Comparison of ENCODE assay signal across 17 cellular contexts in genomic region chrX:54483946-54484345, GRCh38. TPM values are rescaled to one million over a fixed set of nuclear protein-coding genes. Genes with fewer than 3 reads are reported as not detected.
DNase-seq lines count a peak whose midpoint lies in the region; ATAC-seq, FAIRE-seq and TF ChIP-seq lines count a peak whose summit lies in the region.
"Had no signal": no experiment of that assay in that cellular context is flagged by ENCODE, and none has a peak within 500 bp of the region (broad histone marks: within the 10 kb centered on the region; RNA-seq: fewer than 3 reads in every experiment).

No MANE protein-coding gene starts in this region.

- H3K79me2 ChIP-seq in GM23338 (replicated peaks; ENCODE audit: insufficient read depth) = peaks cover 34% of the 10 kb centered on the region
- H3K79me2 ChIP-seq in astrocyte (ENCODE audit: insufficient read depth, low read length) = peaks cover 17% of the 10 kb centered on the region

- WGBS in sigmoid colon, 2 donors = 33 to 68% methylated on average over 9 of the region's 9 CpGs

- no peaks in the 10 kb centered on the region for H3K9me3 ChIP-seq in astrocyte (ENCODE audit: insufficient read depth, low read depth, low read length)
- no peaks in the 10 kb centered on the region for H3K9me3 ChIP-seq in sigmoid colon
- H3K9me3 ChIP-seq: colonic mucosa had no signal

- H3K27ac Mint-ChIP-seq in GM23338 = peak overlapping the region; percentile 79
- no peak overlapping the region for H3K27ac Mint-ChIP-seq in astrocyte (ENCODE audit: unreplicated experiment)
- H3K27ac Mint-ChIP-seq: activated T-helper 17 cell treated with anti-CD3 and anti-CD28 coated beads, Interleukin-2, amount 50 U/mL, for 72 hours; progenitor cell of endocrine pancreas had no signal

- H3K4me3 Mint-ChIP-seq in GM23338 (peak overlapping the region; percentile 54), astrocyte (ENCODE audit: unreplicated experiment) (peak overlapping the region; percentile 45)
- H3K4me3 Mint-ChIP-seq: activated T-helper 17 cell treated with anti-CD3 and anti-CD28 coated beads, Interleukin-2, amount 50 U/mL, for 72 hours had no signal

- peaks cover 33% of the 10 kb centered on the region for H3K4me1 ChIP-seq in GM23338 (ENCODE audit: insufficient read depth)
- H3K4me1 ChIP-seq in astrocyte (ENCODE audit: insufficient read depth, low read length) = peaks cover 8% of the 10 kb centered on the region
- H3K4me1 ChIP-seq in sigmoid colon = peaks cover 0 to 29% (median 20%) of the 10 kb centered on the region in 4 donors
- H3K4me1 ChIP-seq: colonic mucosa had no signal

- H3K9ac ChIP-seq in astrocyte (ENCODE audit: low read length) = no peak overlapping the region

- no peak for TF ChIP-seq CTCF in GM23338 (conservative IDR thresholded peaks at IDR 0.05; ENCODE audit: low read depth in 2 of 2)
- TF ChIP-seq CTCF in astrocyte (IDR thresholded peaks at IDR 0.05; ENCODE audit: insufficient read depth, low read depth, low read length) = no peak
- TF ChIP-seq CTCF in sigmoid colon (IDR thresholded peaks at IDR 0.05) = no peak

- ATAC-seq in GM23338 (no peak), GM21619 (IDR thresholded peaks at IDR 0.05; ENCODE audit: unreplicated experiment) (no peak)
- ATAC-seq: activated T-helper 17 cell treated with anti-CD3 and anti-CD28 coated beads, Interleukin-2, amount 50 U/mL, for 72 hours had no signal

- H3K27me3 Mint-ChIP-seq in GM23338 (ENCODE audit: insufficient read depth, low read depth, poor library complexity) (peaks cover 13% of the 10 kb centered on the region), astrocyte (ENCODE audit: low read depth, unreplicated experiment) (no peaks in the 10 kb centered on the region)
- H3K27me3 Mint-ChIP-seq: activated T-helper 17 cell treated with anti-CD3 and anti-CD28 coated beads, Interleukin-2, amount 50 U/mL, for 72 hours; progenitor cell of endocrine pancreas had no signal

- H3K36me3 Mint-ChIP-seq in GM23338 (ENCODE audit: low read depth) (no peaks in the 10 kb centered on the region), astrocyte (ENCODE audit: low read depth, unreplicated experiment) (no peaks in the 10 kb centered on the region)

- no peak for TF ChIP-seq EP300 in sigmoid colon (IDR thresholded peaks at IDR 0.05)

- H3K9me2 ChIP-seq in GM23338 (ENCODE audit: insufficient read depth) = no peaks in the 10 kb centered on the region

- peak overlapping the region; percentile 28; the same call in 1 of the 2 replicates for H3K4me3 ChIP-seq in GM23338
- no peak overlapping the region for H3K4me3 ChIP-seq in astrocyte (ENCODE audit: insufficient read depth, low read depth, low read length)
- H3K4me3 ChIP-seq in sigmoid colon = no peak overlapping the region

- H3F3A ChIP-seq in GM23338 (replicated peaks; ENCODE audit: low read depth) = no peaks in the 10 kb centered on the region

- intact Hi-C loops in sigmoid colon (cut with DNase I) = loop anchor here (5.0 kb wide), 1 partner anchor 48 kb away; the partner anchor contains the start of gene GNL3L

- peak overlapping the region; percentile 26; the same call in 1 of the 2 replicates for H3K27ac ChIP-seq in GM23338 (ENCODE audit: low read depth)
- no peak overlapping the region for H3K27ac ChIP-seq in astrocyte (ENCODE audit: low read depth, low read length)
- H3K27ac ChIP-seq in sigmoid colon = peak overlapping the region; percentile 66 to 74 (median 70)

- H3K27me3 ChIP-seq in GM23338 (ENCODE audit: insufficient read depth) (no peaks in the 10 kb centered on the region), astrocyte (ENCODE audit: insufficient read depth, low read length) (no peaks in the 10 kb centered on the region), sigmoid colon (no peaks in the 10 kb centered on the region)
- H3K27me3 ChIP-seq: colonic mucosa had no signal

- peak overlapping the region; percentile 69; the same call in 1 of the 2 replicates for H3K4me2 ChIP-seq in GM23338
- H3K4me2 ChIP-seq in astrocyte (ENCODE audit: low read length) = no peak overlapping the region

- peak; percentile 78 for FAIRE-seq in astrocyte (lab: Jason Lieb, UNC)
- no peak for FAIRE-seq in frontal cortex (lab: Jason Lieb, UNC)

- H2AFZ ChIP-seq in GM23338 (no peak overlapping the region), astrocyte (ENCODE audit: low read depth, low read length) (no peak overlapping the region)

- no peak for TF ChIP-seq POLR2A in sigmoid colon (IDR thresholded peaks at IDR 0.05)

- H3K9me3 Mint-ChIP-seq in GM23338 (no peaks in the 10 kb centered on the region), astrocyte (ENCODE audit: unreplicated experiment) (no peaks in the 10 kb centered on the region)
- H3K9me3 Mint-ChIP-seq: activated T-helper 17 cell treated with anti-CD3 and anti-CD28 coated beads, Interleukin-2, amount 50 U/mL, for 72 hours had no signal

- DNase-seq in GM23338 (ENCODE audit: low spot score) (no peak), astrocyte (ENCODE audit: low read depth) (no peak), medulla oblongata (ENCODE audit: extremely low spot score) (peak; percentile 5), sigmoid colon (no peak), frontal cortex (ENCODE audit: low spot score in 2 of 2) (no peak), NCI-H2171 (lab: John Stamatoyannopoulos, UW) (no peak), NCI-H2196 treated with DMSO at 0.1 percent for 48 hours (lab: John Stamatoyannopoulos, UW; ENCODE audit: unreplicated experiment) (no peak)
- DNase-seq: GOT3; Kasumi-1; NCI-H1436 treated with DMSO at 0.1 percent for 48 hours; NCI-H226; stimulated activated CD4-positive, alpha-beta T cell treated with anti-CD3 and anti-CD28 coated beads, Interleukin-15, amount 100 ng/mL, for 24 hours had no signal

- H3K36me3 ChIP-seq in GM23338 (ENCODE audit: insufficient read depth) (no peaks in the 10 kb centered on the region), astrocyte (ENCODE audit: insufficient read depth, low read length) (no peaks in the 10 kb centered on the region), sigmoid colon (no peaks in the 10 kb centered on the region)
- H3K36me3 ChIP-seq: colonic mucosa had no signal

- H3K4me1 Mint-ChIP-seq in GM23338 = peaks cover 55% of the 10 kb centered on the region
- peaks cover 21% of the 10 kb centered on the region for H3K4me1 Mint-ChIP-seq in astrocyte (ENCODE audit: low read depth, unreplicated experiment)
- H3K4me1 Mint-ChIP-seq: activated T-helper 17 cell treated with anti-CD3 and anti-CD28 coated beads, Interleukin-2, amount 50 U/mL, for 72 hours had no signal

- H4K20me1 ChIP-seq in GM23338 (replicated peaks; ENCODE audit: insufficient read depth) (no peaks in the 10 kb centered on the region), astrocyte (ENCODE audit: insufficient read depth, low read length) (no peaks in the 10 kb centered on the region)

TF ChIP-seq in GM23338, 12 proteins besides CTCF, POLR2A, EP300 and RAD21 (continues in another document):
- TF ChIP-seq POLR2AphosphoS5 (IDR thresholded peaks at IDR 0.05; ENCODE audit: low read depth) = no peak
- no peak for TF ChIP-seq EZH2phosphoT487 (IDR thresholded peaks at IDR 0.05; ENCODE audit: unreplicated experiment)
- TF ChIP-seq EZH2 (IDR thresholded peaks at IDR 0.05; ENCODE audit: low read depth, unreplicated experiment) = no peak
- TF ChIP-seq CREB1 (CRISPR knock-in tag; IDR thresholded peaks at IDR 0.05; ENCODE audit: low read depth) = no peak

RNA-seq across cellular contexts. Expression of gene FGD1, which starts 12.1 kb away (rescaled TPM):
- 23.8 and 24.9 TPM in 2 replicates for total RNA-seq in GM23338 (2014; rRNA removed; shearing (Covaris generic))
- polyA plus RNA-seq in GM23338 (2016; fragmentation: Nextera tagmentation; extraction: Ambion mirVana) = 11.8 and 12.7 TPM in 2 replicates
- 18.0 and 18.6 TPM in 2 replicates for total RNA-seq in astrocyte
- 1 to 10 TPM; 3.2 to 9.7 (median 4.0) TPM for total RNA-seq in sigmoid colon
- 1 to 10 TPM in 1 of 3 donors, under 1 TPM in 2; 0.60 to 2.4 (median 0.69) TPM for polyA plus RNA-seq in sigmoid colon
- 9.4 TPM for total RNA-seq in frontal cortex
- total RNA-seq: T-helper 1 cell treated with Interleukin-12 subunit alpha and Interleukin-12 subunit beta and Interleukin-4 antibody, amounts not matched to agents 30 ng/mL and 1 ng/mL, for 36 hours had no signal

RNA-seq across cellular contexts. Expression of gene TSR2, which starts 43.7 kb away (rescaled TPM):
- total RNA-seq in GM23338 (2014; rRNA removed; shearing (Covaris generic)) = 20.6 and 26.0 TPM in 2 replicates
- polyA plus RNA-seq in GM23338 (2016; fragmentation: Nextera tagmentation; extraction: Ambion mirVana) (52.2 and 60.1 TPM in 2 replicates), sigmoid colon (10 to 100 TPM; 31.0 to 45.9 (median 42.6) TPM)
- total RNA-seq in astrocyte (25.5 and 28.7 TPM in 2 replicates), sigmoid colon (10 to 100 TPM; 20.2 to 29.3 (median 26.8) TPM), frontal cortex (13.0 TPM)

RNA-seq across cellular contexts. Expression of gene GNL3L, which starts 46.1 kb away (rescaled TPM):
- total RNA-seq in GM23338 (2014; rRNA removed; shearing (Covaris generic)) = 67.3 and 79.9 TPM in 2 replicates
- polyA plus RNA-seq in GM23338 (2016; fragmentation: Nextera tagmentation; extraction: Ambion mirVana) (16.9 and 18.1 TPM in 2 replicates), sigmoid colon (10 to 100 TPM in 1 of 3 donors, 1 to 10 TPM in 2; 4.2 to 14.6 (median 6.9) TPM)
- total RNA-seq in astrocyte (40.5 and 46.5 TPM in 2 replicates), sigmoid colon (10 to 100 TPM in 3 of 4 donors, 1 to 10 TPM in 1; 9.9 to 18.3 (median 17.5) TPM), frontal cortex (19.2 TPM)
